ENCODE assay signal across 18 cellular contexts in genomic region chr2:64423303-64423702, GRCh38. TPM values are rescaled to one million over a fixed set of nuclear protein-coding genes. Genes with fewer than 3 reads are reported as not detected.
DNase-seq lines count a peak whose midpoint lies in the region; ATAC-seq, FAIRE-seq and TF ChIP-seq lines count a peak whose summit lies in the region.
"Had no signal": no experiment of that assay in that cellular context is flagged by ENCODE, and none has a peak within 500 bp of the region (broad histone marks: within the 10 kb centered on the region; RNA-seq: fewer than 3 reads in every experiment).

No MANE protein-coding gene starts in this region.

- no peak for ATAC-seq in gastrocnemius medialis

- no peak for TF ChIP-seq CTCF in astrocyte of the cerebellum (IDR thresholded peaks at IDR 0.05; ENCODE audit: low read depth, low read length, missing control alignments)
- TF ChIP-seq CTCF in gastrocnemius medialis (IDR thresholded peaks at IDR 0.05 in 4 of 5, conservative IDR thresholded peaks at IDR 0.05 in 1 of 5) = no peak

- TF ChIP-seq POLR2A in GM12891 (IDR thresholded peaks at IDR 0.05; ENCODE audit: low read depth, low read length) (no peak), gastrocnemius medialis (IDR thresholded peaks at IDR 0.05) (no peak)

- intact Hi-C loops in gastrocnemius medialis (cut with DNase I; ENCODE audit: low total_unique reads) = no loop called here

- H3K9me3 ChIP-seq in gastrocnemius medialis = no peaks in the 10 kb centered on the region
- H3K9me3 ChIP-seq: HAP-1 had no signal

- H3K4me3 ChIP-seq in astrocyte of the cerebellum (ENCODE audit: low read depth, low read length) (no peak overlapping the region), gastrocnemius medialis (no peak overlapping the region)
- H3K4me3 ChIP-seq: HAP-1 had no signal

- H3K27me3 ChIP-seq in gastrocnemius medialis = no peaks in the 10 kb centered on the region

- peaks cover 46 to 55% of the 10 kb centered on the region in 2 donors for H3K4me1 ChIP-seq in gastrocnemius medialis

- peak; percentile 13 for FAIRE-seq in GM12891 (lab: Jason Lieb, UNC)
- FAIRE-seq: G401.6, GM12892, H1 had no signal

- in situ Hi-C loops in astrocyte of the cerebellum (cut with HindIII; ENCODE audit: low sequenced_read_pairs) (no loop called here), gastrocnemius medialis (cut with MboI; ENCODE audit: low sequenced_read_pairs in 4 of 4) (no loop called here)

- H3K27ac ChIP-seq in gastrocnemius medialis = peak overlapping the region in 3 of 4 donors; percentile 76 to 83 (median 83)

- DNase-seq in GM12891 (ENCODE audit: insufficient read length, low spot score) (no peak), astrocyte of the cerebellum (ENCODE audit: low read depth) (peak; percentile 28), fibroblast of gingiva (ENCODE audit: low read depth) (peak; percentile 8), gastrocnemius medialis (no peak), midbrain (lab: John Stamatoyannopoulos, UW) (no peak), NCI-H187 treated with DMSO at 0.1 percent for 48 hours (lab: John Stamatoyannopoulos, UW) (no peak), OCI-M1 (lab: John Stamatoyannopoulos, UW) (no peak)
- DNase-seq: ACHN; C1 segment of cervical spinal cord; Calu3; CD4-positive, alpha-beta T cell; DMS153; DMS79 treated with DMSO at 0.1 percent for 48 hours; EL had no signal

- H3K36me3 ChIP-seq in gastrocnemius medialis = no peaks in the 10 kb centered on the region
- H3K36me3 ChIP-seq: HAP-1 had no signal

TF ChIP-seq in GM12891, 5 proteins besides CTCF, POLR2A, EP300 and RAD21:
- TF ChIP-seq PAX5 (IDR thresholded peaks at IDR 0.05; ENCODE audit: insufficient read depth, low read length, severe bottlenecking) (no peak), POU2F2 (IDR thresholded peaks at IDR 0.05; ENCODE audit: low read depth, low read length) (no peak), POLR2AphosphoS5 (IDR thresholded peaks at IDR 0.05; ENCODE audit: low read depth, low read length) (no peak)

RNA-seq across cellular contexts. Expression of gene LGALSL, which starts 30.7 kb away (rescaled TPM):
- 5.8 TPM for polyA plus RNA-seq in GM12891 (2012; ENCODE audit: low read depth, missing spikeins)
- total RNA-seq in gastrocnemius medialis = 10 to 100 TPM in 1 of 4 donors, 1 to 10 TPM in 3; 3.8 to 19.6 (median 6.5) TPM

Comparison
In these comparisons a context has a peak if more than half of its experiments do, and no peak if none do; other contexts are left out.
1. DNase-seq: peak in astrocyte of the cerebellum (single experiment) and fibroblast of gingiva (single experiment); none in GM12891 (single experiment), gastrocnemius medialis (0 of 2), midbrain (single experiment), NCI-H187 treated with DMSO at 0.1 percent for 48 hours (single experiment) and OCI-M1 (single experiment).